1 cellular context compared by ENCODE assay signal in the genomic region with DNA sequence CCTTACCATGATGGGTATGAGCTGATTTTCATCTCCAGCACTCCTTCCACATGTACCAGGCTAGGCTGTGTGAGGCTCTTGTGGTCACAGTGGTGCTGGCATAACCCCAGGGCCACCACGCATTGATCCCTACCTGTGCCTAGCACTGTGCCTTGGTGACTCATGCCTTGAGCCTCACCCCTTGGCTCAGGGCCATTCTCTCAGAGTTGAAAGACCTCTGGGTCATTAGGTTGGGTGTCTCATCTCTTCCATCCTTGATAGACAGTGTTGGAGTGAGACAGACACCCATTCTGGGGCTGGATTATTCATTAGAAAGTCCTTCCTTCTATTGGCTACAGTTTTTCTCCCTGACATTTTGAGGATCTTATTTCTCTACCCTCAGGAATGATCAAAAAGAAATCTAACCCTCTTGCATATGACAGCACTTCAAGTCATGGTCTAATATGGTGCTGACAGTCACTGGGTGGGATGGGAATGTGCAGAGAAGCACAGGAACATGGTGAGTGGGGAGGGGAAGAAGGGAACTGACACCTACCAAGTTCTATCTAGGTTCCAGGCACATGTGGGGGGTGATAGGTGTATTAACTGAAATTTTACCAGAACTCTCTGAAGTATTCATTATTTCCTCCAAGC.
TF ChIP-seq lines count a peak whose summit lies in the region.

No MANE protein-coding gene starts in this region.

TF ChIP-seq in H1, 55 proteins besides CTCF, POLR2A, EP300 and RAD21:
- TF ChIP-seq SAP30 (IDR thresholded peaks at IDR 0.05; ENCODE audit: insufficient read depth, insufficient replicate concordance, low read length), result no peak
- TF ChIP-seq JUND (IDR thresholded peaks at IDR 0.05; ENCODE audit: low read length), result no peak
- TF ChIP-seq RBBP5 (IDR thresholded peaks at IDR 0.05; ENCODE audit: borderline replicate concordance, low read depth, low read length), result no peak
